Comparison of ENCODE assay signal across 20 cellular contexts in genomic region chr5:54442271-54442670, GRCh38. TPM values are rescaled to one million over a fixed set of nuclear protein-coding genes. Genes with fewer than 3 reads are reported as not detected.
"Had no signal": no experiment of that assay in that cellular context is flagged by ENCODE, and none has a peak within 500 bp of the region (broad histone marks: within the 10 kb centered on the region; RNA-seq: fewer than 3 reads in every experiment).

No MANE protein-coding gene starts in this region.

- H3K27me3 Mint-ChIP-seq: progenitor cell of endocrine pancreas had no signal

- H3K4me3 Mint-ChIP-seq: activated naive CD8-positive, alpha-beta T cell treated with anti-CD3 and anti-CD28 coated beads, Interleukin-2, amount 10 ng/mL, durations not matched to agents 7 days and 5 days; activated T-helper 1 cell treated with anti-CD3 and anti-CD28 coated beads, Interleukin-12 subunit alpha, Interleukin-12 subunit beta, Interleukin-2, Interleukin-4 antibody, amounts not matched to agents 30 ng/mL and 10 ng/mL and 1 ng/mL, durations not matched to agents 14 hours and 24 hours and 36 hours; neural progenitor cell had no signal

- H3K36me3 Mint-ChIP-seq: activated naive CD8-positive, alpha-beta T cell treated with anti-CD3 and anti-CD28 coated beads, Interleukin-2, amount 10 ng/mL, durations not matched to agents 7 days and 5 days; neural progenitor cell had no signal

- H3K9me3 Mint-ChIP-seq: activated naive CD8-positive, alpha-beta T cell treated with anti-CD3 and anti-CD28 coated beads, Interleukin-2, amount 10 ng/mL, durations not matched to agents 7 days and 5 days; activated T-helper 1 cell treated with anti-CD3 and anti-CD28 coated beads, Interleukin-12 subunit alpha, Interleukin-12 subunit beta, Interleukin-2, Interleukin-4 antibody, amounts not matched to agents 30 ng/mL and 10 ng/mL and 1 ng/mL, durations not matched to agents 14 hours and 24 hours and 36 hours; neural progenitor cell had no signal

- H3K27me3 ChIP-seq: esophagus muscularis mucosa, neural progenitor cell, tibial artery had no signal

- H3K4me1 ChIP-seq: lower lobe of right lung, neural progenitor cell had no signal

- H3K9ac ChIP-seq: neural progenitor cell had no signal

- H3K36me3 ChIP-seq: esophagus muscularis mucosa, lower lobe of right lung, neural progenitor cell, tibial artery, WERI-Rb-1 had no signal

- H3K27ac Mint-ChIP-seq: activated naive CD8-positive, alpha-beta T cell treated with anti-CD3 and anti-CD28 coated beads, Interleukin-2, amount 10 ng/mL, durations not matched to agents 7 days and 5 days; activated T-helper 1 cell treated with anti-CD3 and anti-CD28 coated beads, Interleukin-12 subunit alpha, Interleukin-12 subunit beta, Interleukin-2, Interleukin-4 antibody, amounts not matched to agents 30 ng/mL and 10 ng/mL and 1 ng/mL, durations not matched to agents 14 hours and 24 hours and 36 hours; neural progenitor cell; progenitor cell of endocrine pancreas had no signal

- H3K4me3 ChIP-seq: esophagus muscularis mucosa, lower lobe of right lung, neural progenitor cell, tibial artery had no signal

- H3K27ac ChIP-seq: esophagus muscularis mucosa, lower lobe of right lung, neural progenitor cell, tibial artery, WERI-Rb-1 had no signal

- H3K9me3 ChIP-seq: esophagus muscularis mucosa, lower lobe of right lung, tibial artery had no signal

- DNase-seq: activated CD4-positive, alpha-beta T cell treated with anti-CD3 and anti-CD28 coated beads for 1 hour; activated CD4-positive, alpha-beta T cell treated with anti-CD3 and anti-CD28 coated beads, Interleukin-2, amount 50 U/mL, for 48 hours; activated naive CD8-positive, alpha-beta T cell treated with anti-CD3 and anti-CD28 coated beads, Interleukin-2, amount 10 ng/mL, durations not matched to agents 7 days and 5 days; anterior cingulate cortex; cortex of kidney; effector CD4-positive, alpha-beta T cell; left colon; lower lobe of right lung; right cardiac atrium; stimulated activated naive CD8-positive, alpha-beta T cell treated with anti-CD3 and anti-CD28 coated beads, Interleukin-15, Interleukin-2, amounts not matched to agents 100 U/mL and 50 U/mL, for 24 hours; substantia nigra; SW 1271; T-helper 2 cell; tibial artery; WERI-Rb-1 had no signal

- ATAC-seq: left colon; lower lobe of right lung; right cardiac atrium; stimulated activated naive CD8-positive, alpha-beta T cell treated with anti-CD3 and anti-CD28 coated beads, Interleukin-15, Interleukin-2, amounts not matched to agents 100 U/mL and 50 U/mL, for 24 hours had no signal

RNA-seq across cellular contexts. Expression of gene HSPB3, which starts 13.2 kb away (rescaled TPM):
- total RNA-seq: activated naive CD8-positive, alpha-beta T cell treated with anti-CD3 and anti-CD28 coated beads, Interleukin-2, amount 10 ng/mL, durations not matched to agents 7 days and 5 days; activated T-helper 1 cell treated with anti-CD3 and anti-CD28 coated beads, Interleukin-12 subunit alpha, Interleukin-12 subunit beta, Interleukin-2, Interleukin-4 antibody, amounts not matched to agents 30 ng/mL and 10 ng/mL and 1 ng/mL, durations not matched to agents 14 hours and 24 hours and 36 hours; lower lobe of right lung; osteoblast; progenitor cell of endocrine pancreas had no signal
